1 cellular context compared by ENCODE assay signal in genomic region chr5:149294872-149295829, GRCh38.
TF ChIP-seq lines count a peak whose summit lies in the region.

No MANE protein-coding gene starts in this region.

TF ChIP-seq in HepG2, 621 proteins besides CTCF, POLR2A, EP300 and RAD21:
- no peak for TF ChIP-seq ZNF296 (CRISPR knock-in tag; conservative IDR thresholded peaks at IDR 0.05)
- TF ChIP-seq HNRNPK (IDR thresholded peaks at IDR 0.05; ENCODE audit: low read depth, low read length, poor library complexity, severe bottlenecking) = peak; percentile 44
